1 cellular context compared by ENCODE assay signal in the genomic region with DNA sequence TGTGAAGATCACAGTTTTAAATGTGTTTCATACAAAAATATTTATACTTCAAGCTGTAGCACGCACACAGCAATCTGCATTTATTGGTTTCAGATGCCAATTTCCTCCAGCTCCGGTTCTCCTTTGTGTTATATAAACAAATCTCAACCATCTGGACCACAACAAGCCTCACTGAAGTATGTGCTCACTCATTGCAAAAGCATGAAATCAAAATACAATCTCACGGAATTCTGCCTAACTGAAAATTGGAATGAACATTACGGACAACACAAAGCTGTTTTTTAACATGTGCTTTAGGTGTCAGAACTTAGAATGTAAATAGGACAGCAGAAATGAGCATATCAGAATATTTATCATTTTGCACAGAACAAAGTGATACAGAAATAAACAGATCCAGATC.
TF ChIP-seq lines count a peak whose summit lies in the region.

No MANE protein-coding gene starts in this region.

TF ChIP-seq in GM23338, 12 proteins besides CTCF, POLR2A, EP300 and RAD21:
- TF ChIP-seq ZNF114 (CRISPR knock-in tag; IDR thresholded peaks at IDR 0.05) (no peak), STAT1 (IDR thresholded peaks at IDR 0.05; ENCODE audit: unreplicated experiment) (no peak), EZH2 (IDR thresholded peaks at IDR 0.05; ENCODE audit: low read depth, unreplicated experiment) (no peak), CREB1 (CRISPR knock-in tag; IDR thresholded peaks at IDR 0.05; ENCODE audit: low read depth) (no peak), NANOG (IDR thresholded peaks at IDR 0.05; ENCODE audit: borderline replicate concordance) (no peak)
- TF ChIP-seq, protein P1, sequence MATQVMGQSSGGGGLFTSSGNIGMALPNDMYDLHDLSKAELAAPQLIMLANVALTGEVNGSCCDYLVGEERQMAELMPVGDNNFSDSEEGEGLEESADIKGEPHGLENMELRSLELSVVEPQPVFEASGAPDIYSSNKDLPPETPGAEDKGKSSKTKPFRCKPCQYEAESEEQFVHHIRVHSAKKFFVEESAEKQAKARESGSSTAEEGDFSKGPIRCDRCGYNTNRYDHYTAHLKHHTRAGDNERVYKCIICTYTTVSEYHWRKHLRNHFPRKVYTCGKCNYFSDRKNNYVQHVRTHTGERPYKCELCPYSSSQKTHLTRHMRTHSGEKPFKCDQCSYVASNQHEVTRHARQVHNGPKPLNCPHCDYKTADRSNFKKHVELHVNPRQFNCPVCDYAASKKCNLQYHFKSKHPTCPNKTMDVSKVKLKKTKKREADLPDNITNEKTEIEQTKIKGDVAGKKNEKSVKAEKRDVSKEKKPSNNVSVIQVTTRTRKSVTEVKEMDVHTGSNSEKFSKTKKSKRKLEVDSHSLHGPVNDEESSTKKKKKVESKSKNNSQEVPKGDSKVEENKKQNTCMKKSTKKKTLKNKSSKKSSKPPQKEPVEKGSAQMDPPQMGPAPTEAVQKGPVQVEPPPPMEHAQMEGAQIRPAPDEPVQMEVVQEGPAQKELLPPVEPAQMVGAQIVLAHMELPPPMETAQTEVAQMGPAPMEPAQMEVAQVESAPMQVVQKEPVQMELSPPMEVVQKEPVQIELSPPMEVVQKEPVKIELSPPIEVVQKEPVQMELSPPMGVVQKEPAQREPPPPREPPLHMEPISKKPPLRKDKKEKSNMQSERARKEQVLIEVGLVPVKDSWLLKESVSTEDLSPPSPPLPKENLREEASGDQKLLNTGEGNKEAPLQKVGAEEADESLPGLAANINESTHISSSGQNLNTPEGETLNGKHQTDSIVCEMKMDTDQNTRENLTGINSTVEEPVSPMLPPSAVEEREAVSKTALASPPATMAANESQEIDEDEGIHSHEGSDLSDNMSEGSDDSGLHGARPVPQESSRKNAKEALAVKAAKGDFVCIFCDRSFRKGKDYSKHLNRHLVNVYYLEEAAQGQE (IDR thresholded peaks at IDR 0.05; ENCODE audit: unreplicated experiment) = no peak
- TF ChIP-seq, protein P2, sequence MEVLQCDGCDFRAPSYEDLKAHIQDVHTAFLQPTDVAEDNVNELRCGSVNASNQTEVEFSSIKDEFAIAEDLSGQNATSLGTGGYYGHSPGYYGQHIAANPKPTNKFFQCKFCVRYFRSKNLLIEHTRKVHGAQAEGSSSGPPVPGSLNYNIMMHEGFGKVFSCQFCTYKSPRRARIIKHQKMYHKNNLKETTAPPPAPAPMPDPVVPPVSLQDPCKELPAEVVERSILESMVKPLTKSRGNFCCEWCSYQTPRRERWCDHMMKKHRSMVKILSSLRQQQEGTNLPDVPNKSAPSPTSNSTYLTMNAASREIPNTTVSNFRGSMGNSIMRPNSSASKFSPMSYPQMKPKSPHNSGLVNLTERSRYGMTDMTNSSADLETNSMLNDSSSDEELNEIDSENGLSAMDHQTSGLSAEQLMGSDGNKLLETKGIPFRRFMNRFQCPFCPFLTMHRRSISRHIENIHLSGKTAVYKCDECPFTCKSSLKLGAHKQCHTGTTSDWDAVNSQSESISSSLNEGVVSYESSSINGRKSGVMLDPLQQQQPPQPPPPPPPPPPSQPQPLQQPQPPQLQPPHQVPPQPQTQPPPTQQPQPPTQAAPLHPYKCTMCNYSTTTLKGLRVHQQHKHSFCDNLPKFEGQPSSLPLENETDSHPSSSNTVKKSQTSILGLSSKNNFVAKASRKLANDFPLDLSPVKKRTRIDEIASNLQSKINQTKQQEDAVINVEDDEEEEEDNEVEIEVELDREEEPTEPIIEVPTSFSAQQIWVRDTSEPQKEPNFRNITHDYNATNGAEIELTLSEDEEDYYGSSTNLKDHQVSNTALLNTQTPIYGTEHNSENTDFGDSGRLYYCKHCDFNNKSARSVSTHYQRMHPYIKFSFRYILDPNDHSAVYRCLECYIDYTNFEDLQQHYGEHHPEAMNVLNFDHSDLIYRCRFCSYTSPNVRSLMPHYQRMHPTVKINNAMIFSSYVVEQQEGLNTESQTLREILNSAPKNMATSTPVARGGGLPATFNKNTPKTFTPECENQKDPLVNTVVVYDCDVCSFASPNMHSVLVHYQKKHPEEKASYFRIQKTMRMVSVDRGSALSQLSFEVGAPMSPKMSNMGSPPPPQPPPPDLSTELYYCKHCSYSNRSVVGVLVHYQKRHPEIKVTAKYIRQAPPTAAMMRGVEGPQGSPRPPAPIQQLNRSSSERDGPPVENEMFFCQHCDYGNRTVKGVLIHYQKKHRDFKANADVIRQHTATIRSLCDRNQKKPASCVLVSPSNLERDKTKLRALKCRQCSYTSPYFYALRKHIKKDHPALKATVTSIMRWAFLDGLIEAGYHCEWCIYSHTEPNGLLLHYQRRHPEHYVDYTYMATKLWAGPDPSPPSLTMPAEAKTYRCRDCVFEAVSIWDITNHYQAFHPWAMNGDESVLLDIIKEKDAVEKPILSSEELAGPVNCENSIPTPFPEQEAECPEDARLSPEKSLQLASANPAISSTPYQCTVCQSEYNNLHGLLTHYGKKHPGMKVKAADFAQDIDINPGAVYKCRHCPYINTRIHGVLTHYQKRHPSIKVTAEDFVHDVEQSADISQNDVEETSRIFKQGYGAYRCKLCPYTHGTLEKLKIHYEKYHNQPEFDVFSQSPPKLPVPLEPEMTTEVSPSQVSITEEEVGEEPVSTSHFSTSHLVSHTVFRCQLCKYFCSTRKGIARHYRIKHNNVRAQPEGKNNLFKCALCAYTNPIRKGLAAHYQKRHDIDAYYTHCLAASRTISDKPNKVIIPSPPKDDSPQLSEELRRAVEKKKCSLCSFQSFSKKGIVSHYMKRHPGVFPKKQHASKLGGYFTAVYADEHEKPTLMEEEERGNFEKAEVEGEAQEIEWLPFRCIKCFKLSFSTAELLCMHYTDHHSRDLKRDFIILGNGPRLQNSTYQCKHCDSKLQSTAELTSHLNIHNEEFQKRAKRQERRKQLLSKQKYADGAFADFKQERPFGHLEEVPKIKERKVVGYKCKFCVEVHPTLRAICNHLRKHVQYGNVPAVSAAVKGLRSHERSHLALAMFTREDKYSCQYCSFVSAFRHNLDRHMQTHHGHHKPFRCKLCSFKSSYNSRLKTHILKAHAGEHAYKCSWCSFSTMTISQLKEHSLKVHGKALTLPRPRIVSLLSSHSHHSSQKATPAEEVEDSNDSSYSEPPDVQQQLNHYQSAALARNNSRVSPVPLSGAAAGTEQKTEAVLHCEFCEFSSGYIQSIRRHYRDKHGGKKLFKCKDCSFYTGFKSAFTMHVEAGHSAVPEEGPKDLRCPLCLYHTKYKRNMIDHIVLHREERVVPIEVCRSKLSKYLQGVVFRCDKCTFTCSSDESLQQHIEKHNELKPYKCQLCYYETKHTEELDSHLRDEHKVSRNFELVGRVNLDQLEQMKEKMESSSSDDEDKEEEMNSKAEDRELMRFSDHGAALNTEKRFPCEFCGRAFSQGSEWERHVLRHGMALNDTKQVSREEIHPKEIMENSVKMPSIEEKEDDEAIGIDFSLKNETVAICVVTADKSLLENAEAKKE (CRISPR knock-in tag; IDR thresholded peaks at IDR 0.05) = no peak
- TF ChIP-seq, protein P3, sequence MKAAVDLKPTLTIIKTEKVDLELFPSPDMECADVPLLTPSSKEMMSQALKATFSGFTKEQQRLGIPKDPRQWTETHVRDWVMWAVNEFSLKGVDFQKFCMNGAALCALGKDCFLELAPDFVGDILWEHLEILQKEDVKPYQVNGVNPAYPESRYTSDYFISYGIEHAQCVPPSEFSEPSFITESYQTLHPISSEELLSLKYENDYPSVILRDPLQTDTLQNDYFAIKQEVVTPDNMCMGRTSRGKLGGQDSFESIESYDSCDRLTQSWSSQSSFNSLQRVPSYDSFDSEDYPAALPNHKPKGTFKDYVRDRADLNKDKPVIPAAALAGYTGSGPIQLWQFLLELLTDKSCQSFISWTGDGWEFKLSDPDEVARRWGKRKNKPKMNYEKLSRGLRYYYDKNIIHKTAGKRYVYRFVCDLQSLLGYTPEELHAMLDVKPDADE (IDR thresholded peaks at IDR 0.05) = no peak
